Comparison of ENCODE assay signal across 24 cellular contexts in genomic region chr10:49743464-49744075, GRCh38. TPM values are rescaled to one million over a fixed set of nuclear protein-coding genes. Genes with fewer than 3 reads are reported as not detected.
DNase-seq lines count a peak whose midpoint lies in the region; ATAC-seq, FAIRE-seq and TF ChIP-seq lines count a peak whose summit lies in the region.
"Had no signal": no experiment of that assay in that cellular context is flagged by ENCODE, and none has a peak within 500 bp of the region (broad histone marks: within the 10 kb centered on the region; RNA-seq: fewer than 3 reads in every experiment).

No MANE protein-coding gene starts in this region.

- no peak for TF ChIP-seq CTCF in SK-N-SH (IDR thresholded peaks at IDR 0.05)
- TF ChIP-seq CTCF in D721Med (IDR thresholded peaks at IDR 0.05; ENCODE audit: insufficient read depth, missing control alignments), result no peak
- TF ChIP-seq CTCF in coronary artery (IDR thresholded peaks at IDR 0.05), result no peak
- TF ChIP-seq CTCF in spleen (IDR thresholded peaks at IDR 0.05 in 8 of 11, conservative IDR thresholded peaks at IDR 0.05 in 3 of 11), result no peak
- TF ChIP-seq CTCF in GM13977 (IDR thresholded peaks at IDR 0.05; ENCODE audit: extremely low read depth, insufficient read depth, missing control alignments), result no peak

- H4K20me1 ChIP-seq in SK-N-SH (ENCODE audit: insufficient read depth), result no peaks in the 10 kb centered on the region

- 57% methylated on average over 7 of the region's 19 CpGs for WGBS in SK-N-SH (ENCODE audit: low lambda C conversion rate)
- 65 to 90% (median 87%) methylated on average over 10 to 19 of the region's 19 CpGs for WGBS in spleen, 5 donors

- ATAC-seq in SK-N-SH treated with all-trans-retinoic acid at 6 μM for 48 hours, result no peak
- ATAC-seq: Panc1 had no signal

- no peak overlapping the region for H3K4me2 ChIP-seq in SK-N-SH

- in situ Hi-C loops in GM13977 (cut with MboI; ENCODE audit: low pct_unique_long_range_greater_than_20kb, low sequenced_read_pairs, unreplicated experiment), result no loop called here

- no peaks in the 10 kb centered on the region for H3K9me2 ChIP-seq in SK-N-SH

- intact Hi-C loops in spleen (cut with DNase I; ENCODE audit: low total_unique reads), result no loop called here

- no peaks in the 10 kb centered on the region for H3K9me3 ChIP-seq in SK-N-SH
- H3K9me3 ChIP-seq in spleen, result no peaks in the 10 kb centered on the region
- H3K9me3 ChIP-seq: BE2C, MG63 had no signal

- no peak overlapping the region for H3K9ac ChIP-seq in SK-N-SH

- H3K4me1 ChIP-seq in SK-N-SH (ENCODE audit: control insufficient read depth in 1 of 2, insufficient read depth in 2 of 2, low read depth in 1 of 2, low read length in 1 of 2) (no peaks in the 10 kb centered on the region), spleen (no peaks in the 10 kb centered on the region)
- H3K4me1 ChIP-seq: BE2C had no signal

- POLR2A ChIA-PET in SK-N-SH (lab: Yijun Ruan, JAX), result no interaction called here

- no peak for TF ChIP-seq EP300 in SK-N-SH (IDR thresholded peaks at IDR 0.05; ENCODE audit: borderline replicate concordance in 1 of 2, low read depth in 1 of 2, low read length in 1 of 2)

- H3K4me3 ChIP-seq in SK-N-SH (ENCODE audit: low read depth in 2 of 2, low read length in 1 of 2) (no peak overlapping the region), coronary artery (no peak overlapping the region), spleen (no peak overlapping the region)
- H3K4me3 ChIP-seq: MG63 had no signal

- H3F3A ChIP-seq in SK-N-SH (replicated peaks; ENCODE audit: insufficient read depth), result no peaks in the 10 kb centered on the region

- CTCF ChIA-PET in SK-N-SH (lab: Yijun Ruan, JAX), result no interaction called here

- H3K36me3 ChIP-seq in SK-N-SH (replicated peaks in 1 of 2; ENCODE audit: control insufficient read depth in 1 of 2, insufficient read depth in 2 of 2, low read length in 1 of 2) (peaks cover 0 to 27% of the 10 kb centered on the region in 2 experiments), spleen (no peaks in the 10 kb centered on the region)
- H3K36me3 ChIP-seq: MG63 had no signal

- no peak for TF ChIP-seq POLR2A in spleen (IDR thresholded peaks at IDR 0.05)

- H3K27ac ChIP-seq in SK-N-SH (ENCODE audit: low read depth in 2 of 2, low read length in 1 of 2) (no peak overlapping the region), coronary artery (no peak overlapping the region), spleen (no peak overlapping the region)
- H3K27ac ChIP-seq: 22Rv1 had no signal

- H3K79me2 ChIP-seq in SK-N-SH (ENCODE audit: insufficient read depth), result no peaks in the 10 kb centered on the region

- H3K27me3 ChIP-seq in SK-N-SH (ENCODE audit: insufficient read depth) (no peaks in the 10 kb centered on the region), spleen (replicated peaks in 1 of 7) (peaks cover 0 to 20% (median 0%) of the 10 kb centered on the region in 7 donors)
- H3K27me3 ChIP-seq: BE2C had no signal

- no peak overlapping the region for H2AFZ ChIP-seq in SK-N-SH (ENCODE audit: low read depth)

- DNase-seq in SK-N-SH, result peak; percentile 17
- peak; percentile 10 for DNase-seq in D721Med (ENCODE audit: insufficient read length, low spot score)
- peak; percentile 65 for DNase-seq in coronary artery (ENCODE audit: low spot score)
- DNase-seq in spleen, result peak; percentile 57
- no peak for DNase-seq in GM13977 (ENCODE audit: low spot score)
- no peak for DNase-seq in activated gamma-delta T cell (lab: John Stamatoyannopoulos, UW)
- DNase-seq: BE2C; CD8-positive, alpha-beta memory T cell; IMR-90; KG1; MG63; NCI-H1105 treated with DMSO at 0.1 percent for 48 hours; NCI-H146; NCI-H1930; NCI-H2107; NCI-H446 treated with DMSO at 0.1 percent for 48 hours; NCI-H526; NCI-H82; SIG-M5 had no signal

- FAIRE-seq in D721Med (lab: Jason Lieb, UNC), result no peak
- FAIRE-seq: H1 had no signal

- TF ChIP-seq RAD21 in SK-N-SH (IDR thresholded peaks at IDR 0.05; ENCODE audit: low read length), result no peak

TF ChIP-seq in SK-N-SH, 30 proteins besides CTCF, POLR2A, EP300 and RAD21:
- TF ChIP-seq NRF1 (IDR thresholded peaks at IDR 0.05; ENCODE audit: low read depth, low read length), result no peak
- no peak for TF ChIP-seq USF2 (IDR thresholded peaks at IDR 0.05; ENCODE audit: borderline replicate concordance, low read depth, low read length)
- TF ChIP-seq ZBTB33 (IDR thresholded peaks at IDR 0.05; ENCODE audit: borderline replicate concordance, low read depth), result no peak
- no peak for TF ChIP-seq SMC3 (IDR thresholded peaks at IDR 0.05; ENCODE audit: low read depth, low read length)
- no peak for TF ChIP-seq TAF1 (IDR thresholded peaks at IDR 0.05; ENCODE audit: borderline replicate concordance, low read depth, low read length)
- no peak for TF ChIP-seq YY1 (IDR thresholded peaks at IDR 0.05; ENCODE audit: low read depth)
- TF ChIP-seq RCOR1 (IDR thresholded peaks at IDR 0.05; ENCODE audit: low read length), result no peak
- no peak for TF ChIP-seq FOSL2 (IDR thresholded peaks at IDR 0.05; ENCODE audit: borderline replicate concordance, low read depth)
- TF ChIP-seq MAX (IDR thresholded peaks at IDR 0.05; ENCODE audit: low read depth), result no peak
- no peak for TF ChIP-seq MEF2A (IDR thresholded peaks at IDR 0.05; ENCODE audit: borderline replicate concordance, low read depth)

TF ChIP-seq in SK-N-SH treated with all-trans-retinoic acid at 6 μM for 48 hours, 23 proteins besides CTCF, POLR2A, EP300 and RAD21:
- TF ChIP-seq ZNF70 (CRISPR knock-in tag; IDR thresholded peaks at IDR 0.05) (no peak), TOX (CRISPR knock-in tag; IDR thresholded peaks at IDR 0.05; ENCODE audit: borderline replicate concordance) (no peak), ZNF8 (CRISPR knock-in tag; IDR thresholded peaks at IDR 0.05) (no peak), ZC3H10 (CRISPR knock-in tag; IDR thresholded peaks at IDR 0.05) (no peak), CSRNP3 (CRISPR knock-in tag; IDR thresholded peaks at IDR 0.05) (no peak), ARNTL (CRISPR knock-in tag; IDR thresholded peaks at IDR 0.05; ENCODE audit: borderline replicate concordance, low read depth) (no peak), BACH2 (CRISPR knock-in tag; IDR thresholded peaks at IDR 0.05; ENCODE audit: borderline replicate concordance) (no peak), POU6F1 (CRISPR knock-in tag; IDR thresholded peaks at IDR 0.05; ENCODE audit: borderline replicate concordance, low read depth) (no peak), PPARA (CRISPR knock-in tag; IDR thresholded peaks at IDR 0.05; ENCODE audit: borderline replicate concordance) (no peak), SNAI2 (CRISPR knock-in tag; IDR thresholded peaks at IDR 0.05) (no peak), ESRRG (CRISPR knock-in tag; IDR thresholded peaks at IDR 0.05) (no peak), GLIS3 (CRISPR knock-in tag; IDR thresholded peaks at IDR 0.05) (no peak)
- TF ChIP-seq, protein P1, sequence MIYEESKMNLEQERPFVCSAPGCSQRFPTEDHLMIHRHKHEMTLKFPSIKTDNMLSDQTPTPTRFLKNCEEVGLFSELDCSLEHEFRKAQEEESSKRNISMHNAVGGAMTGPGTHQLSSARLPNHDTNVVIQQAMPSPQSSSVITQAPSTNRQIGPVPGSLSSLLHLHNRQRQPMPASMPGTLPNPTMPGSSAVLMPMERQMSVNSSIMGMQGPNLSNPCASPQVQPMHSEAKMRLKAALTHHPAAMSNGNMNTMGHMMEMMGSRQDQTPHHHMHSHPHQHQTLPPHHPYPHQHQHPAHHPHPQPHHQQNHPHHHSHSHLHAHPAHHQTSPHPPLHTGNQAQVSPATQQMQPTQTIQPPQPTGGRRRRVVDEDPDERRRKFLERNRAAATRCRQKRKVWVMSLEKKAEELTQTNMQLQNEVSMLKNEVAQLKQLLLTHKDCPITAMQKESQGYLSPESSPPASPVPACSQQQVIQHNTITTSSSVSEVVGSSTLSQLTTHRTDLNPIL (CRISPR knock-in tag; IDR thresholded peaks at IDR 0.05; ENCODE audit: low read depth), result no peak

RNA-seq across cellular contexts. Expression of gene OGDHL, which starts 18.6 kb away (rescaled TPM):
- polyA plus RNA-seq in SK-N-SH (2012; rRNA removed) (25.4 and 32.6 TPM in 2 replicates), spleen (under 1 TPM; 0.11 to 0.45 (median 0.20) TPM)
- 10.1 and 14.5 TPM in 2 replicates for polyA plus RNA-seq in SK-N-SH (2012; cell fraction: cytosol; rRNA removed)
- 102 and 104 TPM in 2 replicates for polyA plus RNA-seq in SK-N-SH (2012; cell fraction: nucleus; rRNA removed)
- 1 to 10 TPM in 1 of 7 donors, under 1 TPM in 4, not detected in 2; 0.09 to 1.6 (median 0.19) TPM for total RNA-seq in spleen
- polyA plus RNA-seq: CD14-positive monocyte; CD8-positive, alpha-beta memory T cell had no signal

Comparison
In these comparisons a context has a peak if more than half of its experiments do, and no peak if none do; other contexts are left out.
1. DNase-seq: peak in SK-N-SH (single experiment), D721Med (single experiment), coronary artery (single experiment) and spleen (single experiment); none in GM13977 (single experiment) and activated gamma-delta T cell (single experiment).
2. RNA of gene OGDHL, which starts 18.6 kb away (polyA plus RNA-seq): 10.1 to 104 TPM in SK-N-SH; 0.11 to 0.45 TPM in spleen; every median in the first group is over 4 times any median in the second.